1 cellular context compared by ENCODE assay signal in genomic region chr7:35537067-35538023, GRCh38.
TF ChIP-seq lines count a peak whose summit lies in the region.

No MANE protein-coding gene starts in this region.

TF ChIP-seq in HepG2, 621 proteins besides CTCF, POLR2A, EP300 and RAD21 (continued from another document):
- TF ChIP-seq RERE (CRISPR knock-in tag; IDR thresholded peaks at IDR 0.05; ENCODE audit: low read depth): no peak
- no peak for TF ChIP-seq ESRRA (CRISPR knock-in tag; IDR thresholded peaks at IDR 0.05; ENCODE audit: low read depth)
- no peak for TF ChIP-seq ZNF530 (CRISPR knock-in tag; IDR thresholded peaks at IDR 0.05; ENCODE audit: low read depth)
- no peak for TF ChIP-seq ZNF235 (CRISPR knock-in tag; IDR thresholded peaks at IDR 0.05; ENCODE audit: borderline replicate concordance)
- TF ChIP-seq ZSCAN25 (CRISPR knock-in tag; IDR thresholded peaks at IDR 0.05): 0 out of 2 replicates have a peak, but pooled peaks have one; percentile 17
- TF ChIP-seq, protein P1, sequence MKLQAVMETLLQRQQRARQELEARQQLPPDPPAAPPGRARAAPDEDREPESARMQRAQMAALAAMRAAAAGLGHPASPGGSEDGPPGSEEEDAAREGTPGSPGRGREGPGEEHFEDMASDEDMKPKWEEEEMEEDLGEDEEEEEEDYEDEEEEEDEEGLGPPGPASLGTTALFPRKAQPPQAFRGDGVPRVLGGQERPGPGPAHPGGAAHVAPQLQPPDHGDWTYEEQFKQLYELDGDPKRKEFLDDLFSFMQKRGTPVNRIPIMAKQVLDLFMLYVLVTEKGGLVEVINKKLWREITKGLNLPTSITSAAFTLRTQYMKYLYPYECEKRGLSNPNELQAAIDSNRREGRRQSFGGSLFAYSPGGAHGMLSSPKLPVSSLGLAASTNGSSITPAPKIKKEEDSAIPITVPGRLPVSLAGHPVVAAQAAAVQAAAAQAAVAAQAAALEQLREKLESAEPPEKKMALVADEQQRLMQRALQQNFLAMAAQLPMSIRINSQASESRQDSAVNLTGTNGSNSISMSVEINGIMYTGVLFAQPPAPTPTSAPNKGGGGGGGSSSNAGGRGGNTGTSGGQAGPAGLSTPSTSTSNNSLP (IDR thresholded peaks at IDR 0.05; ENCODE audit: low read depth, low read length): no peak
- no peak for TF ChIP-seq RARA (CRISPR knock-in tag; IDR thresholded peaks at IDR 0.05)
- TF ChIP-seq ELF1 (CRISPR knock-in tag; IDR thresholded peaks at IDR 0.05): no peak
- TF ChIP-seq ZNF670 (CRISPR knock-in tag; IDR thresholded peaks at IDR 0.05; ENCODE audit: borderline replicate concordance): no peak
- TF ChIP-seq ZSCAN21 (CRISPR knock-in tag; IDR thresholded peaks at IDR 0.05; ENCODE audit: borderline replicate concordance): no peak
- TF ChIP-seq SMAD1 (CRISPR knock-in tag; IDR thresholded peaks at IDR 0.05; ENCODE audit: borderline replicate concordance, low read depth): no peak
- TF ChIP-seq IKZF5 (CRISPR knock-in tag; IDR thresholded peaks at IDR 0.05): peak; percentile 51; the same call in 1 of the 2 replicates
- no peak; the same call in 1 of the 2 replicates for TF ChIP-seq PRMT3 (CRISPR knock-in tag; IDR thresholded peaks at IDR 0.05; ENCODE audit: borderline replicate concordance, low read depth)
- no peak for TF ChIP-seq SMAD9 (CRISPR knock-in tag; IDR thresholded peaks at IDR 0.05)
- TF ChIP-seq ZNF263 (CRISPR knock-in tag; IDR thresholded peaks at IDR 0.05): no peak
- no peak; the same call in 1 of the 2 replicates for TF ChIP-seq MXD4 (CRISPR knock-in tag; IDR thresholded peaks at IDR 0.05)
- TF ChIP-seq KDM4B (CRISPR knock-in tag; IDR thresholded peaks at IDR 0.05): peak; percentile 52; the same call in 1 of the 2 replicates
- no peak for TF ChIP-seq ZBTB21 (CRISPR knock-in tag; IDR thresholded peaks at IDR 0.05)
- no peak for TF ChIP-seq KDM5A (IDR thresholded peaks at IDR 0.05; ENCODE audit: borderline replicate concordance, low read length)
- no peak for TF ChIP-seq ELF3 (CRISPR knock-in tag; IDR thresholded peaks at IDR 0.05)
- TF ChIP-seq ZNF101 (CRISPR knock-in tag; IDR thresholded peaks at IDR 0.05; ENCODE audit: borderline replicate concordance, low read depth): no peak
- no peak for TF ChIP-seq ZC3H13 (CRISPR knock-in tag; IDR thresholded peaks at IDR 0.05)
- no peak for TF ChIP-seq ZNF879 (CRISPR knock-in tag; IDR thresholded peaks at IDR 0.05)
- TF ChIP-seq MAFF (IDR thresholded peaks at IDR 0.05; ENCODE audit: low read depth, low read length): no peak
- TF ChIP-seq NFRKB (IDR thresholded peaks at IDR 0.05): no peak
- TF ChIP-seq, protein P2, sequence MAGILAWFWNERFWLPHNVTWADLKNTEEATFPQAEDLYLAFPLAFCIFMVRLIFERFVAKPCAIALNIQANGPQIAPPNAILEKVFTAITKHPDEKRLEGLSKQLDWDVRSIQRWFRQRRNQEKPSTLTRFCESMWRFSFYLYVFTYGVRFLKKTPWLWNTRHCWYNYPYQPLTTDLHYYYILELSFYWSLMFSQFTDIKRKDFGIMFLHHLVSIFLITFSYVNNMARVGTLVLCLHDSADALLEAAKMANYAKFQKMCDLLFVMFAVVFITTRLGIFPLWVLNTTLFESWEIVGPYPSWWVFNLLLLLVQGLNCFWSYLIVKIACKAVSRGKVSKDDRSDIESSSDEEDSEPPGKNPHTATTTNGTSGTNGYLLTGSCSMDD (CRISPR knock-in tag; IDR thresholded peaks at IDR 0.05): no peak
- no peak for TF ChIP-seq ETV5 (CRISPR knock-in tag; IDR thresholded peaks at IDR 0.05; ENCODE audit: borderline replicate concordance)
- no peak for TF ChIP-seq ZNF432 (CRISPR knock-in tag; IDR thresholded peaks at IDR 0.05; ENCODE audit: borderline replicate concordance)
- TF ChIP-seq FOXO1 (CRISPR knock-in tag; IDR thresholded peaks at IDR 0.05): no peak; the same call in 1 of the 2 replicates
- TF ChIP-seq, protein P3, sequence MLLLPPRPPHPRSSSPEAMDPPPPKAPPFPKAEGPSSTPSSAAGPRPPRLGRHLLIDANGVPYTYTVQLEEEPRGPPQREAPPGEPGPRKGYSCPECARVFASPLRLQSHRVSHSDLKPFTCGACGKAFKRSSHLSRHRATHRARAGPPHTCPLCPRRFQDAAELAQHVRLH (CRISPR knock-in tag; IDR thresholded peaks at IDR 0.05; ENCODE audit: borderline replicate concordance, low read depth): no peak
- no peak for TF ChIP-seq ZNF562 (CRISPR knock-in tag; IDR thresholded peaks at IDR 0.05; ENCODE audit: borderline replicate concordance)
- TF ChIP-seq ATF4 (CRISPR knock-in tag; IDR thresholded peaks at IDR 0.05): no peak
- peak; percentile 82; the same call in 1 of the 2 replicates for TF ChIP-seq THRA (CRISPR knock-in tag; IDR thresholded peaks at IDR 0.05; ENCODE audit: borderline replicate concordance)
- no peak for TF ChIP-seq ZNF225 (CRISPR knock-in tag; IDR thresholded peaks at IDR 0.05)
- peak; percentile 52; the same call in 1 of the 2 replicates for TF ChIP-seq TFDP1 (CRISPR knock-in tag; IDR thresholded peaks at IDR 0.05; ENCODE audit: borderline replicate concordance)
- TF ChIP-seq TARDBP (CRISPR knock-in tag; IDR thresholded peaks at IDR 0.05): no peak
- TF ChIP-seq HNRNPL (IDR thresholded peaks at IDR 0.05; ENCODE audit: low read depth, low read length): no peak
- TF ChIP-seq RELA (CRISPR knock-in tag; IDR thresholded peaks at IDR 0.05): no peak
- no peak for TF ChIP-seq MAFK (conservative IDR thresholded peaks at IDR 0.05 in 1 of 2, IDR thresholded peaks at IDR 0.05 in 1 of 2; ENCODE audit: low read length in 2 of 2)
- TF ChIP-seq HDAC1 (CRISPR knock-in tag; IDR thresholded peaks at IDR 0.05): no peak
- TF ChIP-seq KLF15 (CRISPR knock-in tag; IDR thresholded peaks at IDR 0.05; ENCODE audit: borderline replicate concordance): no peak
- TF ChIP-seq ZNF207 (IDR thresholded peaks at IDR 0.05; ENCODE audit: borderline replicate concordance): no peak
